In the genomic region with DNA sequence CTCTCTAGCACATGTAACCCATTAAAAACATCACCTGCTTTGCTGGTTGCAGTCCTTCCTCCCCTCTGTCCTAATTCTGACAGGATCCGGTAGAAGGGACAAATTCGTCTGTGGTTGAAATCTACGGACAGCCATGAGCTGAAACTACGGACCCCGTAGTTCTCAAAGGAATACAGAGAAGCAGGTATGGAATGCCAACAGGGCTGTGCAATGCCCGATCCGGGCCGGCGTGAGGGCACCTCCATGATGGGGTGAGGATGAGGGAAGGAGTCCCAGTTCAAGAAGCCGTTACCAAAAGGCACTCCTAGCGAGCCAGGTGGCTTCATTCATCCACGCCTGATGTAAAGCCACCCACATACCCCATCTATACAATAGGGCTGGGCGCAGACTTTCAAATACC, we compare ENCODE assay signal across 24 cellular contexts.
"Had no signal": no experiment of that assay in that cellular context is flagged by ENCODE, and none has a peak within 500 bp of the region (broad histone marks: within the 10 kb centered on the region; RNA-seq: fewer than 3 reads in every experiment).

No MANE protein-coding gene starts in this region.

- H3K36me3 ChIP-seq: neural progenitor cell, ovary, right lobe of liver, sigmoid colon, stomach, thoracic aorta, thyroid gland, tibial nerve, upper lobe of left lung had no signal

- DNase-seq: natural killer cell; occipital lobe; ovary; psoas muscle; right cardiac atrium; right lobe of liver; sigmoid colon; small intestine; stimulated activated CD4-positive, alpha-beta T cell treated with anti-CD3 and anti-CD28 coated beads, Interleukin-15, amount 100 ng/mL, for 24 hours; stimulated activated CD4-positive, alpha-beta T cell treated with anti-CD3 and anti-CD28 coated beads, Interleukin-2, amount 100 ng/mL, for 24 hours; stimulated activated CD4-positive, alpha-beta T cell treated with anti-CD3 and anti-CD28 coated beads, Interleukin-2, amount 100 ng/mL, for 48 hours; stimulated activated CD4-positive, alpha-beta T cell treated with anti-CD3 and anti-CD28 coated beads, Interleukin-4, amount 100 ng/mL, for 24 hours; stimulated activated naive B cell treated with anti-CD40 and anti-IgM and Interleukin-4, amounts not matched to agents 10 μg/mL and 1 μg/mL and 100 μg/mL, for 72 hours; stimulated activated naive CD4-positive, alpha-beta T cell treated with Interleukin-2 at 50 U/mL for 16 hours; stomach; thyroid gland; trophoblast cell had no signal

- ATAC-seq: natural killer cell; psoas muscle; right cardiac atrium; right lobe of liver; stimulated activated effector memory CD8-positive, alpha-beta T cell treated with anti-CD3 and anti-CD28 coated beads, Interleukin-12 subunit alpha, Interleukin-12 subunit beta, amount 100 ng/mL, for 72 hours; stimulated activated naive B cell treated with anti-CD40 and anti-IgM and Interleukin-4, amounts not matched to agents 10 μg/mL and 1 μg/mL and 100 μg/mL, for 72 hours had no signal

- H3K4me1 ChIP-seq: neural progenitor cell, parathyroid adenoma, psoas muscle, right lobe of liver, sigmoid colon, stomach, thyroid gland, tibial nerve, upper lobe of left lung had no signal

- H3K4me2 ChIP-seq: neural progenitor cell had no signal

- H2AFZ ChIP-seq: neural progenitor cell, parathyroid adenoma had no signal

- H3K9me3 ChIP-seq: ovary, psoas muscle, right lobe of liver, sigmoid colon, thoracic aorta, thyroid gland, tibial nerve, upper lobe of left lung had no signal

- FAIRE-seq: small intestine, urothelium cell line had no signal

- H3K4me3 ChIP-seq: neural progenitor cell, ovary, psoas muscle, right lobe of liver, sigmoid colon, stomach, thoracic aorta, thyroid gland, tibial nerve, upper lobe of left lung had no signal

- H3K9ac ChIP-seq: neural progenitor cell, parathyroid adenoma had no signal

- H3K27ac ChIP-seq: neural progenitor cell, ovary, parathyroid adenoma, psoas muscle, right lobe of liver, sigmoid colon, stomach, thoracic aorta, thyroid gland, tibial nerve, upper lobe of left lung had no signal

- H3K27me3 ChIP-seq: neural progenitor cell, ovary, sigmoid colon, stomach, thyroid gland, tibial nerve, upper lobe of left lung had no signal
